18 cellular contexts compared by ENCODE assay signal in the genomic region with DNA sequence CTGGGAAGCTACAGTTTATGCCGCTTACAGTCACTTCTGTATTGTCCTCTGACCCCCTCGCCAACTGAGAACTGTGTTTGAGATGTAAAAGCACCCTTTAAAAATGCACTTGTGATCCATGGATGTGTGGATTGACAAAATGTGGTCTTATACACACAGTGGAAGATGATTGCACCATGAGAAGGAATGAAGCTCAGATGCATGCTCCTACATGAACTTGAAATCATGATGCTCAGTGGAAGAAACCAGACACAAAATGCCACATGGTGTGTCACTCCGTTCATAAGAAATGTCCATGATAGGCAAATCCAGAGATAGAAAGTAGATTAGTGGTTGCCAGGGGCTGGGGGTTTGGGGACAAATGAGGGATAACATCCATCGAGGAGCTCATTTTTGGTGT. TPM values are rescaled to one million over a fixed set of nuclear protein-coding genes. Genes with fewer than 3 reads are reported as not detected.
A peak's percentile ranks its signal among the peaks of the same experiment; 100 is the strongest.
DNase-seq lines count a peak whose midpoint lies in the region; ATAC-seq and TF ChIP-seq lines count a peak whose summit lies in the region.
"Had no signal": no experiment of that assay in that cellular context is flagged by ENCODE, and none has a peak within 500 bp of the region (broad histone marks: within the 10 kb centered on the region; RNA-seq: fewer than 3 reads in every experiment).

No MANE protein-coding gene starts in this region.

- peaks cover 9 to 49% (median 20%) of the 10 kb centered on the region in 4 donors for H3K4me1 ChIP-seq in transverse colon

- H3K4me3 Mint-ChIP-seq in natural killer cell treated with Interleukin-12 subunit alpha and Interleukin-12 subunit beta and Interleukin-15 and Interleukin-18, amount 100 ng/mL, for 72 hours = no peak overlapping the region
- H3K4me3 Mint-ChIP-seq in natural killer cell (no peak overlapping the region), naive B cell (no peak overlapping the region)
- H3K4me3 Mint-ChIP-seq: HFFc6 had no signal

- no peaks in the 10 kb centered on the region for H3K9me3 Mint-ChIP-seq in natural killer cell treated with Interleukin-12 subunit alpha and Interleukin-12 subunit beta and Interleukin-15 and Interleukin-18, amount 100 ng/mL, for 72 hours
- H3K9me3 Mint-ChIP-seq in natural killer cell (no peaks in the 10 kb centered on the region), naive B cell (no peaks in the 10 kb centered on the region)

- H3K36me3 Mint-ChIP-seq in natural killer cell treated with Interleukin-12 subunit alpha and Interleukin-12 subunit beta and Interleukin-15 and Interleukin-18, amount 100 ng/mL, for 72 hours = no peaks in the 10 kb centered on the region
- no peaks in the 10 kb centered on the region for H3K36me3 Mint-ChIP-seq in natural killer cell
- H3K36me3 Mint-ChIP-seq in naive B cell = no peaks in the 10 kb centered on the region

- intact Hi-C loops in natural killer cell (cut with micrococcal nuclease) (no loop called here), transverse colon (cut with DNase I; ENCODE audit: low total_unique reads) (no loop called here)

- in situ Hi-C loops in transverse colon (cut with MboI; ENCODE audit: low pct_ligation_motif_present in 1 of 4, low pct_unique_long_range_greater_than_20kb in 1 of 4, low sequenced_read_pairs in 3 of 4) = no loop called here

- 93% methylated on average over 3 to 4 of the region's 4 CpGs for WGBS in transverse colon (ENCODE audit: low coverage in 1 of 2), 2 donors

- no peaks in the 10 kb centered on the region for H3K27me3 ChIP-seq in transverse colon

- DNase-seq in natural killer cell treated with Interleukin-12 subunit alpha and Interleukin-12 subunit beta and Interleukin-15 and Interleukin-18, amount 100 ng/mL, for 72 hours (ENCODE audit: low spot score) = peak; percentile 12
- no peak for DNase-seq in natural killer cell
- peak; percentile 29 for DNase-seq in choroid plexus epithelial cell (ENCODE audit: low read depth)
- no peak for DNase-seq in naive B cell
- DNase-seq in transverse colon = no peak
- no peak for DNase-seq in stimulated activated CD4-positive, alpha-beta T cell treated with anti-CD3 and anti-CD28 coated beads, Interleukin-2, amount 100 ng/mL, for 24 hours
- DNase-seq: AML-193, DND-41, GDM1, HFFc6, MM.1S, NCI-H1105, NCI-H187, NCI-H446 had no signal

- H3K27me3 Mint-ChIP-seq in natural killer cell treated with Interleukin-12 subunit alpha and Interleukin-12 subunit beta and Interleukin-15 and Interleukin-18, amount 100 ng/mL, for 72 hours = no peaks in the 10 kb centered on the region
- no peaks in the 10 kb centered on the region for H3K27me3 Mint-ChIP-seq in natural killer cell (ENCODE audit: low read depth in 2 of 2)
- no peaks in the 10 kb centered on the region for H3K27me3 Mint-ChIP-seq in naive B cell

- no peak for TF ChIP-seq CTCF in natural killer cell (IDR thresholded peaks at IDR 0.05)
- TF ChIP-seq CTCF in choroid plexus epithelial cell (conservative IDR thresholded peaks at IDR 0.05; ENCODE audit: low read depth, low read length) = no peak
- no peak for TF ChIP-seq CTCF in transverse colon (IDR thresholded peaks at IDR 0.05)

- no peak overlapping the region for H3K4me3 ChIP-seq in choroid plexus epithelial cell (ENCODE audit: low read depth, low read length)
- H3K4me3 ChIP-seq in transverse colon = no peak overlapping the region
- H3K4me3 ChIP-seq: PC-9 had no signal

- H3K9me3 ChIP-seq in transverse colon = no peaks in the 10 kb centered on the region

- no peak for ATAC-seq in natural killer cell treated with Interleukin-12 subunit alpha and Interleukin-12 subunit beta and Interleukin-15 and Interleukin-18, amount 100 ng/mL, for 72 hours
- ATAC-seq in natural killer cell (no peak), naive B cell (ENCODE audit: low read depth in 2 of 2) (no peak), HG03039 (IDR thresholded peaks at IDR 0.05; ENCODE audit: unreplicated experiment) (no peak)
- ATAC-seq: Right ventricle myocardium inferior had no signal

- H3K27ac Mint-ChIP-seq in natural killer cell treated with Interleukin-12 subunit alpha and Interleukin-12 subunit beta and Interleukin-15 and Interleukin-18, amount 100 ng/mL, for 72 hours = no peak overlapping the region
- no peak overlapping the region for H3K27ac Mint-ChIP-seq in natural killer cell
- H3K27ac Mint-ChIP-seq in naive B cell = peak overlapping the region in 5 of 6 donors; percentile 6 to 48 (median 36)
- H3K27ac Mint-ChIP-seq: HFFc6 had no signal

- no peak for TF ChIP-seq EP300 in transverse colon (IDR thresholded peaks at IDR 0.05; ENCODE audit: low read depth)

- H3K4me1 Mint-ChIP-seq in natural killer cell treated with Interleukin-12 subunit alpha and Interleukin-12 subunit beta and Interleukin-15 and Interleukin-18, amount 100 ng/mL, for 72 hours (ENCODE audit: low read depth in 2 of 2) = peaks cover 5 to 7% of the 10 kb centered on the region in 2 donors
- H3K4me1 Mint-ChIP-seq in natural killer cell = peaks cover 14 to 38% of the 10 kb centered on the region in 2 donors
- H3K4me1 Mint-ChIP-seq in naive B cell = peaks cover 35 to 52% (median 42%) of the 10 kb centered on the region in 3 donors

- no peaks in the 10 kb centered on the region for H3K36me3 ChIP-seq in transverse colon

- TF ChIP-seq POLR2A in transverse colon (IDR thresholded peaks at IDR 0.05) = no peak

- H3K27ac ChIP-seq in transverse colon = no peak overlapping the region
- H3K27ac ChIP-seq: KMS-11, PC-9 had no signal

RNA-seq across cellular contexts. Expression of a gene that starts 58.0 kb away (rescaled TPM):
- 1 to 10 TPM; 2.0 to 3.1 TPM for total RNA-seq in natural killer cell treated with Interleukin-12 subunit alpha and Interleukin-12 subunit beta and Interleukin-15 and Interleukin-18, amount 100 ng/mL, for 72 hours
- total RNA-seq in natural killer cell = 10 to 100 TPM; 38.9 to 94.6 (median 42.5) TPM
- 1 to 10 TPM in 3 of 6 donors, under 1 TPM in 3; 0.10 to 2.6 (median 0.96) TPM for polyA plus RNA-seq in naive B cell (ENCODE audit: low read depth in 6 of 6)
- 10 to 100 TPM; 10.5 to 19.8 (median 14.3) TPM for total RNA-seq in transverse colon

Comparison
In these comparisons a context has a peak if more than half of its experiments do, and no peak if none do; other contexts are left out.
1. DNase-seq: peak in natural killer cell treated with Interleukin-12 subunit alpha and Interleukin-12 subunit beta and Interleukin-15 and Interleukin-18, amount 100 ng/mL, for 72 hours (single experiment) and choroid plexus epithelial cell (single experiment); none in natural killer cell (single experiment), naive B cell (single experiment), transverse colon (single experiment) and stimulated activated CD4-positive, alpha-beta T cell treated with anti-CD3 and anti-CD28 coated beads, Interleukin-2, amount 100 ng/mL, for 24 hours (0 of 2).
2. H3K27ac Mint-ChIP-seq: peak in naive B cell (5 of 6); none in natural killer cell treated with Interleukin-12 subunit alpha and Interleukin-12 subunit beta and Interleukin-15 and Interleukin-18, amount 100 ng/mL, for 72 hours (0 of 2) and natural killer cell (0 of 2).